ENCODE assay signal across 20 cellular contexts in genomic region chrX:116873678-116874077, GRCh38.
DNase-seq lines count a peak whose midpoint lies in the region; ATAC-seq and TF ChIP-seq lines count a peak whose summit lies in the region.
"Had no signal": no experiment of that assay in that cellular context is flagged by ENCODE, and none has a peak within 500 bp of the region (broad histone marks: within the 10 kb centered on the region; RNA-seq: fewer than 3 reads in every experiment).

No MANE protein-coding gene starts in this region.

- H3K18ac ChIP-seq in trophoblast cell (ENCODE audit: low read length) = no peak overlapping the region

- ATAC-seq in gastroesophageal sphincter = no peak
- ATAC-seq: activated T-cell treated with anti-CD3 and anti-CD28 coated beads, Interleukin-2, amount 50 U/mL, for 4 hours had no signal

- no CpG with 5 or more reads among the region's 3 CpGs for WGBS in trophoblast cell (ENCODE audit: extremely low coverage, insufficient coverage, insufficient read length)
- 24 to 44% methylated on average over 3 of the region's 3 CpGs for WGBS in gastroesophageal sphincter (ENCODE audit: low coverage in 1 of 2), 2 donors

- no peak overlapping the region for H2BK5ac ChIP-seq in trophoblast cell (ENCODE audit: low read depth, low read length, poor library complexity)

- H3K9me2 ChIP-seq in PC-9 (ENCODE audit: insufficient read depth) = no peaks in the 10 kb centered on the region
- H3K9me2 ChIP-seq: SK-N-SH had no signal

- H3K36me3 Mint-ChIP-seq in Calu3 (ENCODE audit: insufficient read depth, unreplicated experiment) = no peaks in the 10 kb centered on the region
- H3K36me3 Mint-ChIP-seq: activated naive CD8-positive, alpha-beta T cell treated with anti-CD3 and anti-CD28 coated beads for 36 hours; memory B cell had no signal

- TF ChIP-seq POLR2A in gastroesophageal sphincter (IDR thresholded peaks at IDR 0.05) = no peak

- TF ChIP-seq CTCF in Calu3 (IDR thresholded peaks at IDR 0.05; ENCODE audit: unreplicated experiment) = no peak
- no peak for TF ChIP-seq CTCF in PC-9 (conservative IDR thresholded peaks at IDR 0.05)
- no peak for TF ChIP-seq CTCF in epithelial cell of proximal tubule (conservative IDR thresholded peaks at IDR 0.05; ENCODE audit: low read depth, low read length)
- TF ChIP-seq CTCF in gastroesophageal sphincter (IDR thresholded peaks at IDR 0.05) = no peak

- H2AK5ac ChIP-seq in trophoblast cell (ENCODE audit: low read length) = no peak overlapping the region

- no peak overlapping the region for H4K91ac ChIP-seq in trophoblast cell (ENCODE audit: low read depth, low read length)

- intact Hi-C loops in Calu3 (cut with micrococcal nuclease; ENCODE audit: unreplicated experiment) (no loop called here), PC-9 (cut with micrococcal nuclease; ENCODE audit: unreplicated experiment) (loop anchor here (2.0 kb wide), 1 partner anchor 63 kb away; no protein-coding TSS in a partner anchor), posterior cingulate gyrus (cut with DNase I) (no loop called here)

- H3K27ac ChIP-seq in PC-9 = peak overlapping the region; percentile 75
- H3K27ac ChIP-seq in trophoblast cell (ENCODE audit: low read depth, low read length) = no peak overlapping the region
- H3K27ac ChIP-seq in gastroesophageal sphincter = no peak overlapping the region
- H3K27ac ChIP-seq: BLaER1 treated with 17β-estradiol and CSF1 and Interleukin-3, amounts not matched to agents 10 nM and 100 nM had no signal

- H3K27me3 ChIP-seq in PC-9 (ENCODE audit: insufficient read depth, low read depth) = no peaks in the 10 kb centered on the region
- no peaks in the 10 kb centered on the region for H3K27me3 ChIP-seq in trophoblast cell (ENCODE audit: insufficient read depth, low read length)
- no peaks in the 10 kb centered on the region for H3K27me3 ChIP-seq in gastroesophageal sphincter

- H3K27me3 Mint-ChIP-seq in Calu3 (ENCODE audit: unreplicated experiment) = no peaks in the 10 kb centered on the region
- H3K27me3 Mint-ChIP-seq: activated naive CD8-positive, alpha-beta T cell treated with anti-CD3 and anti-CD28 coated beads for 36 hours; memory B cell had no signal

- H4K8ac ChIP-seq in trophoblast cell (ENCODE audit: low read depth, low read length) = no peak overlapping the region

- H3K4me3 ChIP-seq in PC-9 (no peak overlapping the region), epithelial cell of proximal tubule (ENCODE audit: low read depth, low read length) (no peak overlapping the region), trophoblast cell (ENCODE audit: low read depth, low read length) (no peak overlapping the region), gastroesophageal sphincter (no peak overlapping the region)
- H3K4me3 ChIP-seq: BLaER1 treated with 17β-estradiol and CSF1 and Interleukin-3, amounts not matched to agents 10 nM and 100 nM had no signal

- CTCF ChIA-PET in Calu3 (lab: Charles Lee) = no interaction called here
- CTCF ChIA-PET in PC-9 (lab: Charles Lee) = no interaction called here

- H3K4me2 ChIP-seq in PC-9 (peak overlapping the region; percentile 71), trophoblast cell (ENCODE audit: low read length) (no peak overlapping the region)
- H3K4me2 ChIP-seq: BLaER1 treated with 17β-estradiol and CSF1 and Interleukin-3, amounts not matched to agents 10 nM and 100 nM; SK-N-SH had no signal

- no peak overlapping the region for H2BK12ac ChIP-seq in trophoblast cell (ENCODE audit: low read length)

- no peak overlapping the region for H3K9ac ChIP-seq in trophoblast cell (ENCODE audit: low read length)
- H3K9ac ChIP-seq: BLaER1 treated with 17β-estradiol and CSF1 and Interleukin-3, amounts not matched to agents 10 nM and 100 nM; SK-N-SH had no signal

- H4K20me1 ChIP-seq in PC-9 (ENCODE audit: insufficient read depth) = no peaks in the 10 kb centered on the region
- H4K20me1 ChIP-seq: BLaER1 treated with 17β-estradiol and CSF1 and Interleukin-3, amounts not matched to agents 10 nM and 100 nM had no signal

- no peak overlapping the region for H3K23ac ChIP-seq in trophoblast cell (ENCODE audit: low read length)

- POLR2A ChIA-PET in PC-9 (lab: Charles Lee; ENCODE audit: unreplicated experiment) = interaction anchor here (0.5 kb wide), 1 partner anchor 11 kb away, joined by 4 read pairs; no protein-coding TSS in a partner anchor

- H3K4me3 Mint-ChIP-seq in Calu3 (ENCODE audit: low read depth, unreplicated experiment) = peak overlapping the region; percentile 30
- H3K4me3 Mint-ChIP-seq: activated naive CD8-positive, alpha-beta T cell treated with anti-CD3 and anti-CD28 coated beads for 36 hours; activated T-cell treated with anti-CD3 and anti-CD28 coated beads, Interleukin-2, amount 50 U/mL, for 4 hours; memory B cell had no signal

- H2AFZ ChIP-seq in PC-9 = no peak overlapping the region
- H2AFZ ChIP-seq in trophoblast cell (ENCODE audit: insufficient read depth, low read length, poor library complexity) = no peak overlapping the region

- no peak for TF ChIP-seq EP300 in gastroesophageal sphincter (IDR thresholded peaks at IDR 0.05)

- no peaks in the 10 kb centered on the region for H3K79me1 ChIP-seq in trophoblast cell (ENCODE audit: low read length)

- no TSS peak for BruUV-seq in Calu3 (replicated peaks; lab: Mats Ljungman, UMichigan)
- BruUV-seq in PC-9 (replicated peaks; lab: Mats Ljungman, UMichigan) = no TSS peak

- H2BK120ac ChIP-seq in trophoblast cell (ENCODE audit: insufficient read depth, low read length, poor library complexity) = no peak overlapping the region

- peaks cover 14% of the 10 kb centered on the region; the same call in 1 of the 2 replicates for H3F3A ChIP-seq in PC-9 (ENCODE audit: insufficient read depth, low read depth)

- H3K27ac Mint-ChIP-seq in Calu3 (ENCODE audit: unreplicated experiment) = no peak overlapping the region
- H3K27ac Mint-ChIP-seq: activated naive CD8-positive, alpha-beta T cell treated with anti-CD3 and anti-CD28 coated beads for 36 hours; memory B cell had no signal

- H3K9me3 ChIP-seq in PC-9 (ENCODE audit: insufficient read depth, low read depth) (peaks cover 3% of the 10 kb centered on the region; the same call in 1 of the 2 replicates), trophoblast cell (ENCODE audit: insufficient read depth, low read depth, low read length) (no peaks in the 10 kb centered on the region), gastroesophageal sphincter (no peaks in the 10 kb centered on the region)
- H3K9me3 ChIP-seq: BLaER1 treated with 17β-estradiol and CSF1 and Interleukin-3, amounts not matched to agents 10 nM and 100 nM; SK-N-SH had no signal

- no peak overlapping the region for H3K14ac ChIP-seq in trophoblast cell (ENCODE audit: low read length)

- no peak overlapping the region for H3K4ac ChIP-seq in trophoblast cell (ENCODE audit: low read depth, low read length)

- DNase-seq in Calu3 (no peak), PC-9 (peak; percentile 37 to 88), epithelial cell of proximal tubule (ENCODE audit: low read depth) (peak; percentile 25), trophoblast cell (peak; percentile 0 to 70), NCI-H2081 treated with DMSO at 0.1 percent for 48 hours (lab: John Stamatoyannopoulos, UW) (no peak), NCI-H1694 treated with DMSO at 0.1 percent for 48 hours (lab: John Stamatoyannopoulos, UW) (no peak), posterior cingulate gyrus (no peak)
- DNase-seq: activated CD4-positive, alpha-beta T cell treated with anti-CD3 and anti-CD28 coated beads, Interleukin-2, amount 50 U/mL, for 4 hours; activated naive CD8-positive, alpha-beta T cell treated with anti-CD3 and anti-CD28 coated beads for 36 hours; activated T-cell treated with anti-CD3 and anti-CD28 coated beads, Interleukin-2, amount 50 U/mL, for 4 hours; cerebellar nuclear complex; IMR-90; NCI-H1105; NCI-H226; SK-N-SH; small intestine; stimulated activated naive CD4-positive, alpha-beta T cell had no signal

- peaks cover 8% of the 10 kb centered on the region for H3K4me1 Mint-ChIP-seq in Calu3 (ENCODE audit: low read depth, unreplicated experiment)
- H3K4me1 Mint-ChIP-seq: activated naive CD8-positive, alpha-beta T cell treated with anti-CD3 and anti-CD28 coated beads for 36 hours; memory B cell had no signal

- H3K79me2 ChIP-seq in PC-9 (ENCODE audit: low read depth) (no peaks in the 10 kb centered on the region), trophoblast cell (ENCODE audit: control insufficient read depth, insufficient read depth, low read length, poor library complexity) (no peaks in the 10 kb centered on the region)

- H3K9me3 Mint-ChIP-seq in Calu3 (ENCODE audit: low read depth, unreplicated experiment) = no peaks in the 10 kb centered on the region
- H3K9me3 Mint-ChIP-seq: activated T-cell treated with anti-CD3 and anti-CD28 coated beads, Interleukin-2, amount 50 U/mL, for 4 hours; memory B cell had no signal

- H3K36me3 ChIP-seq in PC-9 (ENCODE audit: low read depth) = 0 out of 2 replicates have a peak, but pooled peaks cover 5% of the 10 kb centered on the region
- H3K36me3 ChIP-seq in trophoblast cell (ENCODE audit: control insufficient read depth in 1 of 2, insufficient read depth in 2 of 2, low read length in 2 of 2) = no peaks in the 10 kb centered on the region
- H3K36me3 ChIP-seq in gastroesophageal sphincter = no peaks in the 10 kb centered on the region
- H3K36me3 ChIP-seq: BLaER1 treated with 17β-estradiol and CSF1 and Interleukin-3, amounts not matched to agents 10 nM and 100 nM had no signal

- no peak overlapping the region for H4K12ac ChIP-seq in trophoblast cell (ENCODE audit: low read depth, low read length)

- H3K4me1 ChIP-seq in PC-9 (replicated peaks; ENCODE audit: insufficient read depth) (peaks cover 21% of the 10 kb centered on the region), trophoblast cell (ENCODE audit: control insufficient read depth in 1 of 2, insufficient read depth in 2 of 2, low read length in 2 of 2) (no peaks in the 10 kb centered on the region), gastroesophageal sphincter (no peaks in the 10 kb centered on the region)
- H3K4me1 ChIP-seq: BLaER1 treated with 17β-estradiol and CSF1 and Interleukin-3, amounts not matched to agents 10 nM and 100 nM had no signal

Comparison
In these comparisons a context has a peak if more than half of its experiments do, and no peak if none do; other contexts are left out.
1. DNase-seq: peak in PC-9 (2 of 2), epithelial cell of proximal tubule (single experiment) and trophoblast cell (2 of 2); none in Calu3 (single experiment), NCI-H2081 treated with DMSO at 0.1 percent for 48 hours (single experiment), NCI-H1694 treated with DMSO at 0.1 percent for 48 hours (single experiment) and posterior cingulate gyrus (0 of 10).